8 cellular contexts compared by ENCODE assay signal in the genomic region with DNA sequence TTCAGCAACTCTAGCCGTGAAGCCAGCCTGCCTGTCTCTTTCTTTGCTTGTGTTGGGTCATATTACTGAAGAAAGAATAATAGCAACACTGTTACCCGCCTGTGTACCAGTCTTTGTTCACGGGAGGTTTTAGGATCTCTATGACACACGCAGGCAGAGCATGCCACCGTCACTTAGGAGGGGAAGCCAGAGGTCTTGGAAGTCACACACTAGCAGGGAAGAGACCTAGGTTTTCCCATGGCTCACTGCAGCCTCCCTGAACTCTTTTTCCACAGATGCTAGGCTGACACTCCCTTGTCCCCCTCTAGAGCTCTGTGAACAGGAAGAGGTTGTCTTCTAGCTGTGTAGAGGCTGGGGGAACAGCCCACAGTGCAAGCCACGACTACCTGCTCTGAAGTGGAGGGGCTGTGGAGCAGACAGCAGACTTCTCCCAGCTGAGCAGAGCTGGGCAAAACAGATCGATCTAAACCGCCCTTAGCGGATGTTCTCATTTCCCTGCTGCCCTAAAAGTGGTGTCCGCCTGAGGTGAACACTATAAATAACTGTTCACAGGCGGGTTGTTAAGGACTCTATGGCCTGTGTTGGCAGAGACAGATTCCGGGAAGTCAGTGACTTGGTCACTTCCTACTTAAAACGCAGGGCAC.
A peak's percentile ranks its signal among the peaks of the same experiment; 100 is the strongest.
DNase-seq lines count a peak whose midpoint lies in the region; ATAC-seq and TF ChIP-seq lines count a peak whose summit lies in the region.

No MANE protein-coding gene starts in this region.

- in situ Hi-C loops in ACHN (cut with HindIII; ENCODE audit: low pct_ligation_motif_present, low pct_unique_long_range_greater_than_20kb, low sequenced_read_pairs): no loop called here

- H3K4me3 Mint-ChIP-seq in activated CD4-positive, alpha-beta T cell treated with anti-CD3 and anti-CD28 coated beads, Interleukin-2, amount 10 ng/mL, durations not matched to agents 7 days and 5 days: no peak overlapping the region
- H3K4me3 Mint-ChIP-seq in activated naive CD8-positive, alpha-beta T cell: peak overlapping the region; percentile 63

- DNase-seq in activated CD4-positive, alpha-beta T cell treated with anti-CD3 and anti-CD28 coated beads, Interleukin-2, amount 10 ng/mL, durations not matched to agents 7 days and 5 days: peak; percentile 50
- no peak for DNase-seq in activated CD4-positive, alpha-beta T cell treated with anti-CD3 and anti-CD28 coated beads for 1 hour
- DNase-seq in medulla oblongata (ENCODE audit: extremely low spot score) (peak; percentile 73), tibial artery (peak in 1 of 2 donors; percentile 48), ACHN (no peak)

- peaks cover 40% of the 10 kb centered on the region for H3K4me1 Mint-ChIP-seq in activated CD4-positive, alpha-beta T cell treated with anti-CD3 and anti-CD28 coated beads, Interleukin-2, amount 10 ng/mL, durations not matched to agents 7 days and 5 days
- H3K4me1 Mint-ChIP-seq in activated naive CD8-positive, alpha-beta T cell (ENCODE audit: low read depth): peaks cover 44% of the 10 kb centered on the region

- H3K36me3 Mint-ChIP-seq in activated CD4-positive, alpha-beta T cell treated with anti-CD3 and anti-CD28 coated beads, Interleukin-2, amount 10 ng/mL, durations not matched to agents 7 days and 5 days (ENCODE audit: low read depth): no peaks in the 10 kb centered on the region
- no peaks in the 10 kb centered on the region for H3K36me3 Mint-ChIP-seq in activated naive CD8-positive, alpha-beta T cell

- no peaks in the 10 kb centered on the region for H3K9me3 ChIP-seq in tibial artery

- peak overlapping the region; percentile 87 for H3K27ac Mint-ChIP-seq in activated CD4-positive, alpha-beta T cell treated with anti-CD3 and anti-CD28 coated beads, Interleukin-2, amount 10 ng/mL, durations not matched to agents 7 days and 5 days
- peak overlapping the region; percentile 84 for H3K27ac Mint-ChIP-seq in activated naive CD8-positive, alpha-beta T cell

- POLR2A ChIA-PET in activated CD4-positive, alpha-beta T cell treated with anti-CD3 and anti-CD28 coated beads, Interleukin-2, amount 10 ng/mL, durations not matched to agents 7 days and 5 days (lab: Charles Lee): no interaction called here

- ATAC-seq in HG03039 (IDR thresholded peaks at IDR 0.05; ENCODE audit: unreplicated experiment): no peak
- no peak for ATAC-seq in HG03571 (IDR thresholded peaks at IDR 0.05; ENCODE audit: unreplicated experiment)

- H3K36me3 ChIP-seq in tibial artery: no peaks in the 10 kb centered on the region

- CTCF ChIA-PET in activated CD4-positive, alpha-beta T cell treated with anti-CD3 and anti-CD28 coated beads, Interleukin-2, amount 10 ng/mL, durations not matched to agents 7 days and 5 days (lab: Charles Lee): no interaction called here

- peak overlapping the region; percentile 63 to 68 for H3K27ac ChIP-seq in tibial artery

- H3K4me3 ChIP-seq in tibial artery: no peak overlapping the region

- H3K27me3 ChIP-seq in tibial artery: no peaks in the 10 kb centered on the region

- intact Hi-C loops in tibial artery (cut with DNase I; ENCODE audit: low total_unique reads): no loop called here

- H3K9me3 Mint-ChIP-seq in activated CD4-positive, alpha-beta T cell treated with anti-CD3 and anti-CD28 coated beads, Interleukin-2, amount 10 ng/mL, durations not matched to agents 7 days and 5 days: no peaks in the 10 kb centered on the region
- H3K9me3 Mint-ChIP-seq in activated naive CD8-positive, alpha-beta T cell (ENCODE audit: low read depth): no peaks in the 10 kb centered on the region

- no peaks in the 10 kb centered on the region for H3K27me3 Mint-ChIP-seq in activated CD4-positive, alpha-beta T cell treated with anti-CD3 and anti-CD28 coated beads, Interleukin-2, amount 10 ng/mL, durations not matched to agents 7 days and 5 days
- H3K27me3 Mint-ChIP-seq in activated naive CD8-positive, alpha-beta T cell: no peaks in the 10 kb centered on the region

- TF ChIP-seq CTCF in tibial artery (IDR thresholded peaks at IDR 0.05): no peak

- peaks cover 0 to 21% (median 12%) of the 10 kb centered on the region in 4 donors for H3K4me1 ChIP-seq in tibial artery

Comparison
In these comparisons a context has a peak if more than half of its experiments do, and no peak if none do; other contexts are left out.
1. DNase-seq: peak in activated CD4-positive, alpha-beta T cell treated with anti-CD3 and anti-CD28 coated beads, Interleukin-2, amount 10 ng/mL, durations not matched to agents 7 days and 5 days (single experiment) and medulla oblongata (single experiment); none in activated CD4-positive, alpha-beta T cell treated with anti-CD3 and anti-CD28 coated beads for 1 hour (single experiment) and ACHN (single experiment).